Comparison of ENCODE assay signal across 23 cellular contexts in genomic region chr10:33812586-33812985, GRCh38.
DNase-seq lines count a peak whose midpoint lies in the region; ATAC-seq and TF ChIP-seq lines count a peak whose summit lies in the region.
"Had no signal": no experiment of that assay in that cellular context is flagged by ENCODE, and none has a peak within 500 bp of the region (broad histone marks: within the 10 kb centered on the region; RNA-seq: fewer than 3 reads in every experiment).

No MANE protein-coding gene starts in this region.

- H3K4me1 ChIP-seq in left ventricle myocardium inferior, result peaks cover 6% of the 10 kb centered on the region
- H3K4me1 ChIP-seq in mesendoderm (ENCODE audit: control insufficient read depth, low read depth, low read length), result no peaks in the 10 kb centered on the region
- H3K4me1 ChIP-seq in CD8-positive, alpha-beta T cell (ENCODE audit: insufficient read depth, low read length), result no peaks in the 10 kb centered on the region

- no peak overlapping the region for H2BK5ac ChIP-seq in mesendoderm (ENCODE audit: low read length)

- H3K9me3 ChIP-seq in left ventricle myocardium inferior (replicated peaks), result no peaks in the 10 kb centered on the region
- H3K9me3 ChIP-seq in CD8-positive, alpha-beta T cell (ENCODE audit: low read length), result no peaks in the 10 kb centered on the region
- H3K9me3 ChIP-seq: A549, BE2C had no signal

- no peaks in the 10 kb centered on the region for H3K79me1 ChIP-seq in mesendoderm (ENCODE audit: low read length)

- POLR2A ChIA-PET in CD8-positive, alpha-beta T cell (lab: Charles Lee), result no interaction called here

- H3K23ac ChIP-seq in mesendoderm (ENCODE audit: low read length), result no peak overlapping the region

- no peak for TF ChIP-seq CTCF in left ventricle myocardium inferior (IDR thresholded peaks at IDR 0.05; ENCODE audit: borderline replicate concordance)
- no peak for TF ChIP-seq CTCF in CD8-positive, alpha-beta T cell (IDR thresholded peaks at IDR 0.05)

- H3K4me3 ChIP-seq in left ventricle myocardium inferior (no peak overlapping the region), mesendoderm (ENCODE audit: low read length) (no peak overlapping the region)
- no peak overlapping the region for H3K4me3 ChIP-seq in CD8-positive, alpha-beta T cell (ENCODE audit: low read depth, low read length)
- H3K4me3 ChIP-seq: A549; BLaER1 treated with 17β-estradiol and CSF1 and Interleukin-3, amounts not matched to agents 10 nM and 100 nM; GM23248 had no signal

- H3K4me1 Mint-ChIP-seq in CD8-positive, alpha-beta T cell (ENCODE audit: low read depth), result no peaks in the 10 kb centered on the region
- H3K4me1 Mint-ChIP-seq in T-helper 2 cell treated with Interferon-gamma antibody and Interleukin-4, amounts not matched to agents 5 μg/mL and 100 μg/mL, for 36 hours (ENCODE audit: low read depth), result no peaks in the 10 kb centered on the region
- H3K4me1 Mint-ChIP-seq: CD14-positive monocyte had no signal

- no peak overlapping the region for H2BK120ac ChIP-seq in mesendoderm (ENCODE audit: low read depth, low read length)

- intact Hi-C loops in Right ventricle myocardium superior (cut with DNase I) (no loop called here), left ventricle myocardium inferior (cut with micrococcal nuclease) (no loop called here)
- intact Hi-C loops in CD8-positive, alpha-beta T cell (cut with DNase I, micrococcal nuclease), result no loop called here

- H3K4me3 Mint-ChIP-seq in CD8-positive, alpha-beta T cell, result no peak overlapping the region
- no peak overlapping the region for H3K4me3 Mint-ChIP-seq in T-helper 2 cell treated with Interferon-gamma antibody and Interleukin-4, amounts not matched to agents 5 μg/mL and 100 μg/mL, for 36 hours
- H3K4me3 Mint-ChIP-seq: CD14-positive monocyte; CD4-positive, alpha-beta T cell had no signal

- CTCF ChIA-PET in CD8-positive, alpha-beta T cell (lab: Charles Lee), result no interaction called here

- H2AK5ac ChIP-seq in mesendoderm (ENCODE audit: low read length), result no peak overlapping the region

- no peak overlapping the region for H2BK15ac ChIP-seq in mesendoderm (replicated peaks; ENCODE audit: low read depth)

- WGBS in mesendoderm (ENCODE audit: extremely low coverage, insufficient coverage, low lambda C conversion rate), result no CpG with 5 or more reads among the region's 2 CpGs

- no peaks in the 10 kb centered on the region for H3K27me3 ChIP-seq in left ventricle myocardium inferior (ENCODE audit: low read depth)
- no peaks in the 10 kb centered on the region for H3K27me3 ChIP-seq in mesendoderm (ENCODE audit: insufficient read depth, low read length, poor library complexity)
- H3K27me3 ChIP-seq in CD8-positive, alpha-beta T cell (ENCODE audit: insufficient read depth, low read length), result no peaks in the 10 kb centered on the region
- H3K27me3 ChIP-seq: BE2C; BLaER1 treated with 17β-estradiol and CSF1 and Interleukin-3, amounts not matched to agents 10 nM and 100 nM had no signal

- no peak for DNase-seq in Right ventricle myocardium superior
- DNase-seq in left ventricle myocardium inferior, result no peak
- DNase-seq in mesendoderm, result no peak
- peak; percentile 20 for DNase-seq in renal cortical epithelial cell (ENCODE audit: low read depth)
- DNase-seq in CD8-positive, alpha-beta T cell, result no peak
- no peak for DNase-seq in T-helper 2 cell treated with Interferon-gamma antibody and Interleukin-4, amounts not matched to agents 5 μg/mL and 100 μg/mL, for 36 hours (ENCODE audit: low spot score)
- DNase-seq: 8988T; ACHN; AML-193; BE2C; Calu3; CD4-positive, alpha-beta T cell; COR-L47; DMS53; DMS79 treated with DMSO at 0.1 percent for 48 hours; GF-D8; GM23248; H7; HCEC 1CT had no signal

- H3K18ac ChIP-seq in mesendoderm (ENCODE audit: low read length), result no peak overlapping the region

- no peak overlapping the region for H4K8ac ChIP-seq in mesendoderm (ENCODE audit: low read depth, low read length)

- H3K36me3 Mint-ChIP-seq in CD8-positive, alpha-beta T cell, result no peaks in the 10 kb centered on the region
- no peaks in the 10 kb centered on the region for H3K36me3 Mint-ChIP-seq in T-helper 2 cell treated with Interferon-gamma antibody and Interleukin-4, amounts not matched to agents 5 μg/mL and 100 μg/mL, for 36 hours (ENCODE audit: low read depth)
- H3K36me3 Mint-ChIP-seq: CD14-positive monocyte had no signal

- H3K27ac ChIP-seq in left ventricle myocardium inferior (replicated peaks), result no peak overlapping the region
- H3K27ac ChIP-seq in mesendoderm (ENCODE audit: low read depth, low read length), result no peak overlapping the region
- no peak overlapping the region for H3K27ac ChIP-seq in CD8-positive, alpha-beta T cell (ENCODE audit: low read depth, low read length)
- H3K27ac ChIP-seq: A549; BLaER1 treated with 17β-estradiol and CSF1 and Interleukin-3, amounts not matched to agents 10 nM and 100 nM; GM23248 had no signal

- H3K27me3 Mint-ChIP-seq in CD8-positive, alpha-beta T cell (ENCODE audit: low read depth), result no peaks in the 10 kb centered on the region
- no peaks in the 10 kb centered on the region for H3K27me3 Mint-ChIP-seq in T-helper 2 cell treated with Interferon-gamma antibody and Interleukin-4, amounts not matched to agents 5 μg/mL and 100 μg/mL, for 36 hours (ENCODE audit: low read depth)
- H3K27me3 Mint-ChIP-seq: CD4-positive, alpha-beta T cell had no signal

- H3K56ac ChIP-seq in mesendoderm (ENCODE audit: low read length), result no peak overlapping the region

- no peaks in the 10 kb centered on the region for H3K79me2 ChIP-seq in mesendoderm (ENCODE audit: control insufficient read depth, insufficient read depth, low read length)

- H3K27ac Mint-ChIP-seq in CD8-positive, alpha-beta T cell, result no peak overlapping the region
- H3K27ac Mint-ChIP-seq in T-helper 2 cell treated with Interferon-gamma antibody and Interleukin-4, amounts not matched to agents 5 μg/mL and 100 μg/mL, for 36 hours, result no peak overlapping the region
- H3K27ac Mint-ChIP-seq: CD14-positive monocyte; CD4-positive, alpha-beta T cell had no signal

- H3K36me3 ChIP-seq in left ventricle myocardium inferior, result no peaks in the 10 kb centered on the region
- no peaks in the 10 kb centered on the region for H3K36me3 ChIP-seq in mesendoderm (ENCODE audit: control insufficient read depth, insufficient read depth, low read length)
- no peaks in the 10 kb centered on the region for H3K36me3 ChIP-seq in CD8-positive, alpha-beta T cell (ENCODE audit: insufficient read depth, low read length)
- H3K36me3 ChIP-seq: BE2C; BLaER1 treated with 17β-estradiol and CSF1 and Interleukin-3, amounts not matched to agents 10 nM and 100 nM had no signal

- no peaks in the 10 kb centered on the region for H3K9me3 Mint-ChIP-seq in CD8-positive, alpha-beta T cell
- H3K9me3 Mint-ChIP-seq in T-helper 2 cell treated with Interferon-gamma antibody and Interleukin-4, amounts not matched to agents 5 μg/mL and 100 μg/mL, for 36 hours, result no peaks in the 10 kb centered on the region
- H3K9me3 Mint-ChIP-seq: CD4-positive, alpha-beta T cell had no signal

- ATAC-seq in Right ventricle myocardium superior (ENCODE audit: poor library complexity), result peak; percentile 27
- no peak for ATAC-seq in CD8-positive, alpha-beta T cell
- no peak for ATAC-seq in HG03565 (IDR thresholded peaks at IDR 0.05; ENCODE audit: unreplicated experiment)
- ATAC-seq: A549 had no signal

- H3K4ac ChIP-seq in mesendoderm (ENCODE audit: low read depth, low read length), result peak overlapping the region; percentile 45

- no peak overlapping the region for H3K9ac ChIP-seq in mesendoderm (ENCODE audit: low read length)
- H3K9ac ChIP-seq: BLaER1 treated with 17β-estradiol and CSF1 and Interleukin-3, amounts not matched to agents 10 nM and 100 nM; GM23248 had no signal

- H4K5ac ChIP-seq in mesendoderm (ENCODE audit: low read length), result no peak overlapping the region

- no peak overlapping the region for H3K4me2 ChIP-seq in mesendoderm (ENCODE audit: low read length)
- H3K4me2 ChIP-seq: A549; BLaER1 treated with 17β-estradiol and CSF1 and Interleukin-3, amounts not matched to agents 10 nM and 100 nM had no signal
